Comparison of ENCODE assay signal across 18 cellular contexts in genomic region chr4:178080312-178080711, GRCh38.
DNase-seq lines count a peak whose midpoint lies in the region; ATAC-seq and TF ChIP-seq lines count a peak whose summit lies in the region.
"Had no signal": no experiment of that assay in that cellular context is flagged by ENCODE, and none has a peak within 500 bp of the region (broad histone marks: within the 10 kb centered on the region; RNA-seq: fewer than 3 reads in every experiment).

No MANE protein-coding gene starts in this region.

- H3K4me3 ChIP-seq in SK-N-MC: no peak overlapping the region
- H3K4me3 ChIP-seq: A549, GM23248, HAP-1 had no signal

- H3K27me3 ChIP-seq in foreskin keratinocyte: no peaks in the 10 kb centered on the region

- H3K9ac ChIP-seq in SK-N-MC (ENCODE audit: insufficient read length): no peak overlapping the region
- H3K9ac ChIP-seq: GM23248 had no signal

- H3K36me3 ChIP-seq in SK-N-MC (ENCODE audit: insufficient read depth, low read length): no peaks in the 10 kb centered on the region
- H3K36me3 ChIP-seq: HAP-1 had no signal

- ATAC-seq in foreskin keratinocyte (peak; percentile 52), HG03342 (IDR thresholded peaks at IDR 0.05; ENCODE audit: unreplicated experiment) (no peak)
- ATAC-seq: A549 had no signal

- no peaks in the 10 kb centered on the region for H3K4me1 ChIP-seq in foreskin keratinocyte
- H3K4me1 ChIP-seq: A549, Caco-2, HAP-1 had no signal

- TF ChIP-seq CTCF in foreskin keratinocyte (conservative IDR thresholded peaks at IDR 0.05): no peak

- DNase-seq in DMS53 (lab: John Stamatoyannopoulos, UW) (peak; percentile 3), DMS53 treated with DMSO at 0.1 percent for 48 hours (lab: John Stamatoyannopoulos, UW; ENCODE audit: unreplicated experiment) (no peak), SK-N-MC (ENCODE audit: low read depth, low spot score) (no peak), foreskin keratinocyte (peak; percentile 24 to 53), NCI-H146 treated with DMSO at 0.1 percent for 48 hours (lab: John Stamatoyannopoulos, UW; ENCODE audit: unreplicated experiment) (no peak), SHP77 treated with DMSO at 0.1 percent for 48 hours (lab: John Stamatoyannopoulos, UW) (no peak)
- DNase-seq: AML-193; Caco-2; CD4-positive, alpha-beta T cell; DMS153; DND-41; EL; GM23248 had no signal

- peak overlapping the region; percentile 70 for H3K27ac ChIP-seq in SK-N-MC
- no peak overlapping the region for H3K27ac ChIP-seq in foreskin keratinocyte
- H3K27ac ChIP-seq: 22Rv1, A549, C4-2B, GM23248 had no signal

- no peaks in the 10 kb centered on the region for H3K9me3 ChIP-seq in SK-N-MC (ENCODE audit: low read depth, low read length)
- H3K9me3 ChIP-seq: A549, Caco-2, HAP-1 had no signal

Comparison
In these comparisons a context has a peak if more than half of its experiments do, and no peak if none do; other contexts are left out.
1. DNase-seq: peak in DMS53 (single experiment) and foreskin keratinocyte (2 of 2); none in DMS53 treated with DMSO at 0.1 percent for 48 hours (single experiment), SK-N-MC (single experiment), NCI-H146 treated with DMSO at 0.1 percent for 48 hours (single experiment) and SHP77 treated with DMSO at 0.1 percent for 48 hours (single experiment).